18 cellular contexts compared by ENCODE assay signal in the genomic region with DNA sequence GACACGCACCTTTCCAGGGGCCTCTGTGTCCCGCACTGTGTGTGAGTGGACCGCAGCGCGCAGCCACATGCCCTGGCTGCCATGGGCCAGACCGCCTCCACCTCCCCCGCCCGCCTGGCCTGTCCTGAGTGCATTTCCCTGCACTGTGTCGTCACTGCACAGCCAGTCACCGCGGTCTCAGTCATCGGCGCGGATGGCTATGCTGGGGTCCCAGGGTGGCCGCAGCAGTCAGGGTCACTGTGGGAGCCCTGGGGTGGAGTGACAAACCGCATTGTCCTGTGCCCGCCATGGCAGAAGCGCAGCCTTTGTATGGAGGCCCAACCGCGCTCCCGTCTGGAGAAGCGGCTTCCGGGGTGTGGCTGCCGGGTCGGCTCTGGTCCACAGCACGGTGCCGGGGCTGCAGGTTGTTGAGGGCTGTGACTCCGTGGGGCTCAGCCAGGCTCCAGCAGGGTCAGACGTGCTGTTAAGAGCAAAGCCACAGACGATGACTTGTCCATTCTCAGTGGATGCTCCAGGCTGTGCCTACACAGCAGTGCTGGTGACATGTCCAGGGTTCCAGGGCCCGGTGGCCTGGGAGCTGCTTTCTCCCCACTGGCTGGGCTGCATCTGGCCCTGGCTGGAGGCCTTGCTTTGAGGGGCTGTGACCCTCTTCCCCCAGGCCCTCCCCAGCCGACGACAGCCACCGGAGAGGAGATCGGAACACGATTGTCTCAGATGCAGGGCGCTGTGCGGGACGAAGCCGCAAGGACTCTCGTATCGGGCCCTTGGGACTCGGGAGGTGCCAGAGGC. TPM values are rescaled to one million over a fixed set of nuclear protein-coding genes. Genes with fewer than 3 reads are reported as not detected.
DNase-seq lines count a peak whose midpoint lies in the region; ATAC-seq and TF ChIP-seq lines count a peak whose summit lies in the region.
"Had no signal": no experiment of that assay in that cellular context is flagged by ENCODE, and none has a peak within 500 bp of the region (broad histone marks: within the 10 kb centered on the region; RNA-seq: fewer than 3 reads in every experiment).

No MANE protein-coding gene starts in this region.

- H2BK5ac ChIP-seq in IMR-90 (ENCODE audit: low read depth, low read length, poor library complexity, severe bottlenecking) = no peak overlapping the region

- H3K4me2 ChIP-seq in IMR-90 (ENCODE audit: low read depth, low read length) = no peak overlapping the region

- H4K91ac ChIP-seq in IMR-90 (ENCODE audit: insufficient read depth, low read depth, low read length) = no peak overlapping the region

- BruUV-seq in IMR-90 (replicated peaks; lab: Mats Ljungman, UMichigan) = no TSS peak

- no peak overlapping the region for H3K56ac ChIP-seq in IMR-90 (ENCODE audit: extremely low read depth, insufficient read depth, low read length)

- ATAC-seq in GM18505 (IDR thresholded peaks at IDR 0.05; ENCODE audit: unreplicated experiment) (no peak), IMR-90 (ENCODE audit: low read depth) (no peak)

- H3K36me3 ChIP-seq in IMR-90 (ENCODE audit: control insufficient read depth, insufficient read depth, low read length) (peaks cover 32% of the 10 kb centered on the region), endodermal cell (ENCODE audit: control insufficient read depth, insufficient read depth, low read length) (peaks cover 27% of the 10 kb centered on the region), spleen (peaks cover 0 to 46% (median 29%) of the 10 kb centered on the region in 6 donors)

- no peaks in the 10 kb centered on the region for H3K27me3 ChIP-seq in IMR-90 (ENCODE audit: control insufficient read depth, insufficient read depth, low read length)
- H3K27me3 ChIP-seq in endodermal cell (ENCODE audit: control insufficient read depth, insufficient read depth, low read length, poor library complexity, severe bottlenecking) = no peaks in the 10 kb centered on the region
- H3K27me3 ChIP-seq in spleen (replicated peaks in 1 of 7) = no peaks in the 10 kb centered on the region
- H3K27me3 ChIP-seq: BE2C had no signal

- H3K9me3 ChIP-seq in IMR-90 (ENCODE audit: control insufficient read depth, insufficient read depth, low read length) = no peaks in the 10 kb centered on the region
- no peaks in the 10 kb centered on the region for H3K9me3 ChIP-seq in endodermal cell (ENCODE audit: control insufficient read depth, low read length)
- no peaks in the 10 kb centered on the region for H3K9me3 ChIP-seq in spleen
- H3K9me3 ChIP-seq: BE2C, HAP-1 had no signal

- peaks cover 3% of the 10 kb centered on the region; the same call in 1 of the 2 replicates for H3K9me1 ChIP-seq in IMR-90 (ENCODE audit: insufficient read depth, low read length)

- H3K9me3 Mint-ChIP-seq in endodermal cell = no peaks in the 10 kb centered on the region
- H3K9me3 Mint-ChIP-seq: CD4-positive, alpha-beta memory T cell; HFFc6 had no signal

- no peak overlapping the region for H3K18ac ChIP-seq in IMR-90 (ENCODE audit: low read depth, low read length)

- 0 out of 2 replicates have a peak, but pooled peaks cover 3% of the 10 kb centered on the region for H4K20me1 ChIP-seq in IMR-90 (ENCODE audit: insufficient read depth, low read length)

- no peak overlapping the region for H2AFZ ChIP-seq in IMR-90 (replicated peaks; ENCODE audit: low read length, poor library complexity)

- H2AK5ac ChIP-seq in IMR-90 (ENCODE audit: low read depth, low read length) = no peak overlapping the region

- H3K79me1 ChIP-seq in IMR-90 (ENCODE audit: low read depth in 1 of 2, low read length in 2 of 2) = peaks cover 0 to 17% of the 10 kb centered on the region in 2 experiments; a peak in 3 of 4 replicates

- in situ Hi-C loops in IMR-90 (cut with MboI; ENCODE audit: low sequenced_read_pairs) = no loop called here

- DNase-seq in IMR-90 (no peak), endodermal cell (no peak), spleen (no peak), GM19238 (ENCODE audit: insufficient read length, low spot score) (no peak), AML-193 (lab: John Stamatoyannopoulos, UW) (no peak), GM03348 (ENCODE audit: low spot score) (no peak)
- DNase-seq in activated CD4-positive, alpha-beta T cell treated with anti-CD3 and anti-CD28 coated beads for 48 hours = no peak
- DNase-seq: BE2C; CD4-positive, alpha-beta memory T cell; DMS153; DND-41; GDM1; GOT3; HFFc6; KBM-7 had no signal

- peaks cover 9% of the 10 kb centered on the region for H3K4me1 ChIP-seq in IMR-90 (ENCODE audit: control insufficient read depth, insufficient read depth, low read length)
- H3K4me1 ChIP-seq in endodermal cell (ENCODE audit: control insufficient read depth, insufficient read depth, low read length) = no peaks in the 10 kb centered on the region
- H3K4me1 ChIP-seq in spleen = peaks cover 16 to 83% (median 41%) of the 10 kb centered on the region in 6 donors

- H4K5ac ChIP-seq in IMR-90 (ENCODE audit: low read depth, low read length) = no peak overlapping the region

- CTCF ChIA-PET in IMR-90 (lab: Yijun Ruan, JAX) = no interaction called here

- dilution Hi-C loops in IMR-90 (cut with HindIII; ENCODE audit: low sequenced_read_pairs, unreplicated experiment) = no loop called here

- TF ChIP-seq CTCF in IMR-90 (conservative IDR thresholded peaks at IDR 0.05; ENCODE audit: low read depth, low read length) (no peak), endodermal cell (conservative IDR thresholded peaks at IDR 0.05) (no peak), spleen (IDR thresholded peaks at IDR 0.05 in 8 of 11, conservative IDR thresholded peaks at IDR 0.05 in 3 of 11) (no peak)

- H3K4me3 ChIP-seq in IMR-90 (ENCODE audit: insufficient read depth, low read depth, low read length) (no peak overlapping the region), endodermal cell (ENCODE audit: low read length) (no peak overlapping the region), spleen (peak overlapping the region in 1 of 8 donors; percentile 3)
- H3K4me3 ChIP-seq: HAP-1 had no signal

- no peak overlapping the region for H4K8ac ChIP-seq in IMR-90 (ENCODE audit: low read depth in 2 of 2, low read length in 2 of 2)

- intact Hi-C loops in IMR-90 (cut with micrococcal nuclease) (no loop called here), spleen (cut with DNase I; ENCODE audit: low total_unique reads) (loop anchor here (10.0 kb wide), 1 partner anchor 93 kb away; a partner anchor contains a TSS)

- H2BK120ac ChIP-seq in IMR-90 (ENCODE audit: low read depth, low read length) = no peak overlapping the region

- no peak overlapping the region for H3K14ac ChIP-seq in IMR-90 (replicated peaks; ENCODE audit: low read depth, low read length)

- H3K27ac ChIP-seq in IMR-90 (ENCODE audit: insufficient read depth, low read length) (no peak overlapping the region), endodermal cell (ENCODE audit: low read depth, low read length) (peak overlapping the region; percentile 24), spleen (peak overlapping the region; percentile 51 to 86 (median 76))
- H3K27ac ChIP-seq: C4-2B had no signal

- no peak overlapping the region for H3K4me3 Mint-ChIP-seq in endodermal cell
- H3K4me3 Mint-ChIP-seq: CD4-positive, alpha-beta memory T cell; HFFc6 had no signal

- H3K36me3 Mint-ChIP-seq in endodermal cell (ENCODE audit: low read depth) = peaks cover 33% of the 10 kb centered on the region

- no peak overlapping the region for H2BK15ac ChIP-seq in IMR-90 (ENCODE audit: low read depth, low read length)

- no peak overlapping the region for H3K27ac Mint-ChIP-seq in endodermal cell
- H3K27ac Mint-ChIP-seq: HFFc6 had no signal

- no peak overlapping the region for H3K9ac ChIP-seq in IMR-90 (ENCODE audit: low read depth, low read length)
- H3K9ac ChIP-seq in endodermal cell (ENCODE audit: extremely low read depth, low read length, poor library complexity, severe bottlenecking) = no peak overlapping the region

- no peaks in the 10 kb centered on the region for H3K27me3 Mint-ChIP-seq in endodermal cell (ENCODE audit: insufficient read depth)
- H3K27me3 Mint-ChIP-seq: CD4-positive, alpha-beta memory T cell had no signal

- H3K4ac ChIP-seq in IMR-90 (ENCODE audit: low read depth, low read length) = no peak overlapping the region

- peak overlapping the region; percentile 50 for H2AK9ac ChIP-seq in IMR-90 (replicated peaks; ENCODE audit: low read depth, low read length, poor library complexity)

- WGBS in IMR-90 (ENCODE audit: extremely low coverage in 2 of 2, insufficient read length in 1 of 2), 2 experiments = 97% methylated on average over 31 of the region's 43 CpGs; no CpG with 5 or more reads in 1 of the 2 experiments
- WGBS in endodermal cell (ENCODE audit: insufficient coverage in 1 of 2, insufficient read length in 1 of 2), 2 experiments = 97 to 98% methylated on average over 34 to 43 of the region's 43 CpGs
- WGBS in spleen, 5 donors = 87 to 92% (median 87%) methylated on average over 34 to 43 of the region's 43 CpGs

- no peak overlapping the region for H2BK20ac ChIP-seq in IMR-90 (ENCODE audit: low read depth, low read length)

- TF ChIP-seq POLR2A in GM18505 (IDR thresholded peaks at IDR 0.05; ENCODE audit: borderline replicate concordance, extremely low read depth, insufficient read depth, insufficient read length) (peak; percentile 18), IMR-90 (IDR thresholded peaks at IDR 0.05; ENCODE audit: low read depth, low read length) (no peak), spleen (IDR thresholded peaks at IDR 0.05) (no peak)

- H3K4me1 Mint-ChIP-seq in endodermal cell = peaks cover 5% of the 10 kb centered on the region
- H3K4me1 Mint-ChIP-seq: CD4-positive, alpha-beta memory T cell had no signal

- POLR2A ChIA-PET in IMR-90 (lab: Charles Lee; ENCODE audit: unreplicated experiment) = no interaction called here

- no peak overlapping the region for H3K23ac ChIP-seq in IMR-90 (ENCODE audit: low read depth, low read length)

- no peak for TF ChIP-seq RAD21 in IMR-90 (IDR thresholded peaks at IDR 0.05; ENCODE audit: low read length)

RNA-seq across cellular contexts. Expression of a gene that starts 6.3 kb away (rescaled TPM):
- total RNA-seq in IMR-90 (2012; rRNA removed) (60.8 and 64.7 TPM in 2 replicates), endodermal cell (10 to 100 TPM; 57.0 to 62.5 TPM), spleen (100 to 1,000 TPM in 1 of 7 donors, 10 to 100 TPM in 6; 64.0 to 133 (median 85.2) TPM)
- polyA plus RNA-seq in IMR-90 (2012; rRNA removed) (136 and 167 TPM in 2 replicates), spleen (100 to 1,000 TPM in 1 of 3 donors, 10 to 100 TPM in 2; 75.5 to 106 (median 78.0) TPM)
- polyA plus RNA-seq in IMR-90 (2012; cell fraction: cytosol; rRNA removed) = 283 and 387 TPM in 2 replicates
- 76.0 and 256 TPM in 2 replicates for polyA plus RNA-seq in IMR-90 (2012; cell fraction: nucleus; rRNA removed; ENCODE audit: low replicate concordance)
- 87.8 TPM for polyA plus RNA-seq in endodermal cell (2013, experiment 1 of 2)
- 64.6 TPM for polyA plus RNA-seq in endodermal cell (2013, experiment 2 of 2)

RNA-seq across cellular contexts. Expression of a gene that starts 24.0 kb away (rescaled TPM):
- 22.8 and 23.9 TPM in 2 replicates for total RNA-seq in IMR-90 (2012; rRNA removed)
- 51.8 and 63.6 TPM in 2 replicates for polyA plus RNA-seq in IMR-90 (2012; rRNA removed)
- 37.4 and 106 TPM in 2 replicates for polyA plus RNA-seq in IMR-90 (2012; cell fraction: cytosol; rRNA removed)
- polyA plus RNA-seq in IMR-90 (2012; cell fraction: nucleus; rRNA removed; ENCODE audit: low replicate concordance) = 22.7 and 61.5 TPM in 2 replicates
- 10 to 100 TPM; 38.4 to 49.6 TPM for total RNA-seq in endodermal cell
- 35.0 TPM for polyA plus RNA-seq in endodermal cell (2013, experiment 1 of 2)
- 29.8 TPM for polyA plus RNA-seq in endodermal cell (2013, experiment 2 of 2)
- 10 to 100 TPM in 4 of 7 donors, 1 to 10 TPM in 3; 7.1 to 14.5 (median 11.2) TPM for total RNA-seq in spleen
- 10 to 100 TPM; 15.2 to 20.4 (median 18.2) TPM for polyA plus RNA-seq in spleen

RNA-seq across cellular contexts. Expression of a gene that starts 30.0 kb away (rescaled TPM):
- total RNA-seq in IMR-90 (2012; rRNA removed) (22.0 and 35.3 TPM in 2 replicates), endodermal cell (100 to 1,000 TPM; 154 to 179 TPM), spleen (100 to 1,000 TPM in 3 of 7 donors, 10 to 100 TPM in 4; 43.8 to 137 (median 94.6) TPM)
- polyA plus RNA-seq in IMR-90 (2012; rRNA removed) (62.8 and 63.6 TPM in 2 replicates), spleen (100 to 1,000 TPM in 2 of 3 donors, 10 to 100 TPM in 1; 80.0 to 133 (median 106) TPM)
- 32.2 and 39.6 TPM in 2 replicates for polyA plus RNA-seq in IMR-90 (2012; cell fraction: cytosol; rRNA removed)
- polyA plus RNA-seq in IMR-90 (2012; cell fraction: nucleus; rRNA removed; ENCODE audit: low replicate concordance) = 127 and 151 TPM in 2 replicates
- 94.3 TPM for polyA plus RNA-seq in endodermal cell (2013, experiment 1 of 2)
- 85.7 TPM for polyA plus RNA-seq in endodermal cell (2013, experiment 2 of 2)
